ENCODE assay signal across 18 cellular contexts in genomic region chr7:151672706-151673105, GRCh38.
DNase-seq lines count a peak whose midpoint lies in the region; ATAC-seq, FAIRE-seq and TF ChIP-seq lines count a peak whose summit lies in the region.
"Had no signal": no experiment of that assay in that cellular context is flagged by ENCODE, and none has a peak within 500 bp of the region (broad histone marks: within the 10 kb centered on the region; RNA-seq: fewer than 3 reads in every experiment).

No MANE protein-coding gene starts in this region.

- peak overlapping the region; percentile 2; the same call in 1 of the 2 replicates for H2BK20ac ChIP-seq in IMR-90 (ENCODE audit: low read depth, low read length)

- intact Hi-C loops in IMR-90 (cut with micrococcal nuclease) (no loop called here), K562 (cut with micrococcal nuclease) (no loop called here), left ventricle myocardium superior (cut with micrococcal nuclease) (no loop called here), PC-9 (cut with micrococcal nuclease; ENCODE audit: unreplicated experiment) (no loop called here)

- peak overlapping the region; percentile 7; the same call in 1 of the 2 replicates for H3K4ac ChIP-seq in IMR-90 (ENCODE audit: low read depth, low read length)
- H3K4ac ChIP-seq in trophoblast cell (ENCODE audit: low read depth, low read length): no peak overlapping the region

- no TSS peak for BruUV-seq in IMR-90 (replicated peaks; lab: Mats Ljungman, UMichigan)
- BruUV-seq in K562 (replicated peaks; lab: Mats Ljungman, UMichigan): no TSS peak
- no TSS peak for BruUV-seq in PC-9 (replicated peaks; lab: Mats Ljungman, UMichigan)

- H3F3A ChIP-seq in PC-9 (ENCODE audit: insufficient read depth, low read depth): peaks cover 12% of the 10 kb centered on the region; the same call in 1 of the 2 replicates

- H3K27ac ChIP-seq in IMR-90 (ENCODE audit: insufficient read depth, low read length) (no peak overlapping the region), K562 (ENCODE audit: extremely low read depth, low read depth, low read length) (no peak overlapping the region), trophoblast cell (ENCODE audit: low read depth, low read length) (no peak overlapping the region), PC-9 (no peak overlapping the region)

- H3K79me2 ChIP-seq in K562 (ENCODE audit: control insufficient read depth, insufficient read depth, low read length) (no peaks in the 10 kb centered on the region), trophoblast cell (ENCODE audit: control insufficient read depth, insufficient read depth, low read length, poor library complexity) (no peaks in the 10 kb centered on the region), PC-9 (ENCODE audit: low read depth) (no peaks in the 10 kb centered on the region)

- H3K27me3 ChIP-seq in IMR-90 (ENCODE audit: control insufficient read depth, insufficient read depth, low read length) (no peaks in the 10 kb centered on the region), K562 (ENCODE audit: control insufficient read depth in 2 of 2, insufficient read depth in 2 of 2, low read length in 2 of 2) (peaks cover 42 to 54% of the 10 kb centered on the region in 2 experiments), trophoblast cell (ENCODE audit: insufficient read depth, low read length) (no peaks in the 10 kb centered on the region), H7 (ENCODE audit: control insufficient read depth, insufficient read depth, low read length) (no peaks in the 10 kb centered on the region), PC-9 (ENCODE audit: insufficient read depth, low read depth) (no peaks in the 10 kb centered on the region)

- H4K8ac ChIP-seq in IMR-90 (ENCODE audit: low read depth in 2 of 2, low read length in 2 of 2) (no peak overlapping the region), trophoblast cell (ENCODE audit: low read depth, low read length) (no peak overlapping the region)

- CTCF ChIA-PET in IMR-90 (lab: Yijun Ruan, JAX) (no interaction called here), K562 (lab: Yijun Ruan, JAX; ENCODE audit: low intra/inter-chr PET ratio) (no interaction called here), PC-9 (lab: Charles Lee) (no interaction called here)

- TF ChIP-seq EP300 in K562 (IDR thresholded peaks at IDR 0.05; ENCODE audit: low read length): no peak

- FAIRE-seq in K562 (lab: Jason Lieb, UNC): peak; percentile 11

- dilution Hi-C loops in IMR-90 (cut with HindIII; ENCODE audit: low sequenced_read_pairs, unreplicated experiment): no loop called here

- WGBS in IMR-90 (ENCODE audit: extremely low coverage in 2 of 2, insufficient read length in 1 of 2), 2 experiments: 13% methylated on average over 1 of the region's 9 CpGs; no CpG with 5 or more reads in 1 of the 2 experiments
- WGBS in K562 (ENCODE audit: insufficient coverage, low coverage, missing lambda C conversion rate): 2% methylated on average over 9 of the region's 9 CpGs
- no CpG with 5 or more reads among the region's 9 CpGs for WGBS in trophoblast cell (ENCODE audit: extremely low coverage, insufficient coverage, insufficient read length)

- H3K23ac ChIP-seq in IMR-90 (ENCODE audit: low read depth, low read length) (no peak overlapping the region), trophoblast cell (ENCODE audit: low read length) (no peak overlapping the region)

- H2AK9ac ChIP-seq in IMR-90 (replicated peaks; ENCODE audit: low read depth, low read length, poor library complexity): no peak overlapping the region

- H3K79me1 ChIP-seq in IMR-90 (ENCODE audit: low read depth in 1 of 2, low read length in 2 of 2) (0 out of 4 replicates have a peak, but pooled peaks cover 0 to 4% of the 10 kb centered on the region in 2 experiments), trophoblast cell (ENCODE audit: low read length) (no peaks in the 10 kb centered on the region)

- H2BK5ac ChIP-seq in IMR-90 (ENCODE audit: low read depth, low read length, poor library complexity, severe bottlenecking): no peak overlapping the region
- H2BK5ac ChIP-seq in trophoblast cell (ENCODE audit: low read depth, low read length, poor library complexity): no peak overlapping the region

- H2BK120ac ChIP-seq in IMR-90 (ENCODE audit: low read depth, low read length) (no peak overlapping the region), trophoblast cell (ENCODE audit: insufficient read depth, low read length, poor library complexity) (no peak overlapping the region)

- H2AFZ ChIP-seq in IMR-90 (replicated peaks; ENCODE audit: low read length, poor library complexity) (peak overlapping the region; percentile 18), K562 (ENCODE audit: low read depth, low read length) (no peak overlapping the region), trophoblast cell (ENCODE audit: insufficient read depth, low read length, poor library complexity) (no peak overlapping the region), PC-9 (no peak overlapping the region)

- H3K9me1 ChIP-seq in IMR-90 (ENCODE audit: insufficient read depth, low read length) (peaks cover 7% of the 10 kb centered on the region), K562 (ENCODE audit: control insufficient read depth, insufficient read depth, low read length) (no peaks in the 10 kb centered on the region)

- H4K5ac ChIP-seq in IMR-90 (ENCODE audit: low read depth, low read length): 0 out of 2 replicates have a peak overlapping the region, but pooled peaks have one; percentile 1

- H3K9ac ChIP-seq in IMR-90 (ENCODE audit: low read depth, low read length) (no peak overlapping the region), K562 (ENCODE audit: insufficient read depth in 1 of 2, low read depth in 2 of 2, low read length in 2 of 2) (no peak overlapping the region), trophoblast cell (ENCODE audit: low read length) (no peak overlapping the region)

- H3K4me2 ChIP-seq in IMR-90 (ENCODE audit: low read depth, low read length) (no peak overlapping the region), K562 (ENCODE audit: insufficient read depth, low read length) (no peak overlapping the region), trophoblast cell (ENCODE audit: low read length) (no peak overlapping the region), PC-9 (no peak overlapping the region)

- H4K12ac ChIP-seq in trophoblast cell (ENCODE audit: low read depth, low read length): no peak overlapping the region

- no peak overlapping the region for H3K18ac ChIP-seq in IMR-90 (ENCODE audit: low read depth, low read length)
- H3K18ac ChIP-seq in trophoblast cell (ENCODE audit: low read length): no peak overlapping the region

- POLR2A ChIA-PET in IMR-90 (lab: Charles Lee; ENCODE audit: unreplicated experiment) (no interaction called here), K562 (lab: Yijun Ruan, JAX) (no interaction called here), PC-9 (lab: Charles Lee; ENCODE audit: unreplicated experiment) (no interaction called here)

- DNase-seq in IMR-90 (peak; percentile 31), K562 (ENCODE audit: extremely low read depth in 1 of 4, low spot score in 3 of 4) (no peak), left ventricle myocardium superior (no peak), trophoblast cell (no peak), ACHN (no peak), H7 (no peak), ureter (ENCODE audit: low spot score) (no peak), PC-9 (no peak)
- DNase-seq: activated CD4-positive, CD25-positive, alpha-beta regulatory T cell; activated CD8-positive, alpha-beta T cell treated with anti-CD3 and anti-CD28 coated beads, Interleukin-2, amount 10 ng/mL, durations not matched to agents 7 days and 5 days; activated naive CD4-positive, alpha-beta T cell; activated T-cell treated with anti-CD3 and anti-CD28 coated beads, Interleukin-2, amount 50 U/mL, for 1 hour; aorta; DMS 273 treated with DMSO at 0.1 percent for 48 hours; effector memory CD8-positive, alpha-beta T cell; left cardiac atrium; NCI-H2227 treated with DMSO at 0.1 percent for 48 hours; PC-3 had no signal

- H2AK5ac ChIP-seq in IMR-90 (ENCODE audit: low read depth, low read length) (no peak overlapping the region; the same call in 1 of the 2 replicates), trophoblast cell (ENCODE audit: low read length) (no peak overlapping the region)

- H3K56ac ChIP-seq in IMR-90 (ENCODE audit: extremely low read depth, insufficient read depth, low read length): no peak overlapping the region

- H3K36me3 ChIP-seq in IMR-90 (ENCODE audit: control insufficient read depth, insufficient read depth, low read length): no peaks in the 10 kb centered on the region
- H3K36me3 ChIP-seq in K562 (ENCODE audit: control insufficient read depth, insufficient read depth, low read length): no peaks in the 10 kb centered on the region
- H3K36me3 ChIP-seq in trophoblast cell (ENCODE audit: control insufficient read depth in 1 of 2, insufficient read depth in 2 of 2, low read length in 2 of 2): no peaks in the 10 kb centered on the region
- no peaks in the 10 kb centered on the region for H3K36me3 ChIP-seq in H7 (replicated peaks; ENCODE audit: control insufficient read depth, insufficient read depth, low read length)
- no peaks in the 10 kb centered on the region for H3K36me3 ChIP-seq in PC-9 (ENCODE audit: low read depth)

- peak overlapping the region; percentile 19 for H2BK12ac ChIP-seq in trophoblast cell (ENCODE audit: low read length)

- in situ Hi-C loops in IMR-90 (cut with MboI; ENCODE audit: low sequenced_read_pairs) (no loop called here), K562 (cut with MboI) (no loop called here), ACHN (cut with HindIII; ENCODE audit: low pct_ligation_motif_present, low pct_unique_long_range_greater_than_20kb, low sequenced_read_pairs) (no loop called here)

- H4K20me1 ChIP-seq in IMR-90 (ENCODE audit: insufficient read depth, low read length): no peaks in the 10 kb centered on the region
- no peaks in the 10 kb centered on the region for H4K20me1 ChIP-seq in K562 (replicated peaks; ENCODE audit: control insufficient read depth, insufficient read depth, low read length)
- no peaks in the 10 kb centered on the region for H4K20me1 ChIP-seq in PC-9 (ENCODE audit: insufficient read depth)

- H3K4me1 ChIP-seq in IMR-90 (ENCODE audit: control insufficient read depth, insufficient read depth, low read length) (peaks cover 3% of the 10 kb centered on the region; the same call in 1 of the 2 replicates), K562 (replicated peaks in 1 of 2; ENCODE audit: control insufficient read depth in 2 of 2, insufficient read depth in 2 of 2, low read length in 2 of 2) (0 out of 5 replicates have a peak, but pooled peaks cover 0 to 3% of the 10 kb centered on the region in 2 experiments), trophoblast cell (ENCODE audit: control insufficient read depth in 1 of 2, insufficient read depth in 2 of 2, low read length in 2 of 2) (peaks cover 3 to 5% of the 10 kb centered on the region in 2 experiments), PC-9 (replicated peaks; ENCODE audit: insufficient read depth) (peaks cover 16% of the 10 kb centered on the region)

- TF ChIP-seq CTCF in IMR-90 (conservative IDR thresholded peaks at IDR 0.05; ENCODE audit: low read depth, low read length) (no peak), K562 (IDR thresholded peaks at IDR 0.05 in 2 of 3, conservative IDR thresholded peaks at IDR 0.05 in 1 of 3; ENCODE audit: insufficient read depth in 2 of 3, low read depth in 1 of 3, low read length in 3 of 3) (no peak), PC-9 (conservative IDR thresholded peaks at IDR 0.05) (no peak)

- TF ChIP-seq RAD21 in IMR-90 (IDR thresholded peaks at IDR 0.05; ENCODE audit: low read length) (no peak), K562 (CRISPR knock-in tag; conservative IDR thresholded peaks at IDR 0.05 in 1 of 2, IDR thresholded peaks at IDR 0.05 in 1 of 2) (no peak)

- H3K9me3 ChIP-seq in IMR-90 (ENCODE audit: control insufficient read depth, insufficient read depth, low read length) (peaks cover 3% of the 10 kb centered on the region; the same call in 1 of the 2 replicates), K562 (replicated peaks; ENCODE audit: control insufficient read depth, insufficient read depth, low read depth, low read length) (no peaks in the 10 kb centered on the region), trophoblast cell (ENCODE audit: insufficient read depth, low read depth, low read length) (peaks cover 5% of the 10 kb centered on the region), PC-9 (ENCODE audit: insufficient read depth, low read depth) (no peaks in the 10 kb centered on the region)

- H3K14ac ChIP-seq in IMR-90 (replicated peaks; ENCODE audit: low read depth, low read length) (no peak overlapping the region), trophoblast cell (ENCODE audit: low read length) (peak overlapping the region; percentile 11)

- H3K4me3 ChIP-seq in IMR-90 (ENCODE audit: insufficient read depth, low read depth, low read length): no peak overlapping the region
- H3K4me3 ChIP-seq in K562: no peak overlapping the region
- H3K4me3 ChIP-seq in trophoblast cell (ENCODE audit: low read depth, low read length): no peak overlapping the region
- no peak overlapping the region for H3K4me3 ChIP-seq in H7 (ENCODE audit: insufficient read depth, low read depth, low read length)
- H3K4me3 ChIP-seq in PC-9: no peak overlapping the region

- H3K9me2 ChIP-seq in PC-9 (ENCODE audit: insufficient read depth): no peaks in the 10 kb centered on the region

- no peak overlapping the region for H4K91ac ChIP-seq in IMR-90 (ENCODE audit: insufficient read depth, low read depth, low read length)
- H4K91ac ChIP-seq in trophoblast cell (ENCODE audit: low read depth, low read length): peak overlapping the region; percentile 26

- 0 out of 3 replicates have a peak overlapping the region, but pooled peaks have one; percentile 4 for H2BK15ac ChIP-seq in IMR-90 (ENCODE audit: low read depth, low read length)

- TF ChIP-seq POLR2A in IMR-90 (IDR thresholded peaks at IDR 0.05; ENCODE audit: low read depth, low read length): no peak
- no peak for TF ChIP-seq POLR2A in K562 (conservative IDR thresholded peaks at IDR 0.05)

- ATAC-seq in IMR-90 (ENCODE audit: low read depth) (peak; percentile 59), K562 (peak; percentile 37), left ventricle myocardium superior (peak; percentile 57)
- ATAC-seq: activated CD8-positive, alpha-beta T cell treated with anti-CD3 and anti-CD28 coated beads, Interleukin-2, amount 10 ng/mL, durations not matched to agents 7 days and 5 days; effector memory CD8-positive, alpha-beta T cell; PC-3 had no signal
